Comparison of ENCODE assay signal across 22 cellular contexts in the genomic region with DNA sequence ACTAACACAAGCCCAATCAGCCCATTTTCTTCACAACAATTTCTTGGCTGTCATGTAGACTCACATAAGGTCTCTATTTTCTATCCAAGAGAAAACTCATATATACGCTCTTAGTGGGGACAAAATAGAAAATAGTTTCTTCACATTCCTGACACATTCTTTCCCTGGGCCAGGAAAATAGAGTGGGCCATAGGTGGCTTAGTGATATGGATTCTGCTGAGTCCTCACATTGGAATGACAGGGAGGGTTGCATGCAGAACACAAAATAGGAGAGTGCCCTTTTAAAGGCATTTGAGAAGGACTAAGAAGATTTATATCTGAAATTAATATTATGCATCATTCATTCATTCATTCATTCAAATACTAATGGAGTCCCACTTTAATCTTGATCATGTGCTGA.
A peak's percentile ranks its signal among the peaks of the same experiment; 100 is the strongest.
DNase-seq lines count a peak whose midpoint lies in the region; ATAC-seq, FAIRE-seq and TF ChIP-seq lines count a peak whose summit lies in the region.
"Had no signal": no experiment of that assay in that cellular context is flagged by ENCODE, and none has a peak within 500 bp of the region (broad histone marks: within the 10 kb centered on the region; RNA-seq: fewer than 3 reads in every experiment).

No MANE protein-coding gene starts in this region.

- H3K36me3 ChIP-seq in HepG2 (replicated peaks in 1 of 2; ENCODE audit: control insufficient read depth in 1 of 2, insufficient read depth in 2 of 2, low read length in 2 of 2) (no peaks in the 10 kb centered on the region), right lobe of liver (no peaks in the 10 kb centered on the region), astrocyte (ENCODE audit: insufficient read depth, low read length) (no peaks in the 10 kb centered on the region)
- H3K36me3 ChIP-seq: BE2C; BLaER1 treated with 17β-estradiol and CSF1 and Interleukin-3, amounts not matched to agents 10 nM and 100 nM; HAP-1 had no signal

- no peak for FAIRE-seq in HepG2 (lab: Jason Lieb, UNC)
- no peak for FAIRE-seq in astrocyte (lab: Jason Lieb, UNC)
- FAIRE-seq: A204.1, G401.6, GM12892, H54 had no signal

- H3K9me3 ChIP-seq in HepG2 (ENCODE audit: low read length) (no peaks in the 10 kb centered on the region), right lobe of liver (no peaks in the 10 kb centered on the region), astrocyte (ENCODE audit: insufficient read depth, low read depth, low read length) (no peaks in the 10 kb centered on the region)
- H3K9me3 ChIP-seq: BE2C; BLaER1 treated with 17β-estradiol and CSF1 and Interleukin-3, amounts not matched to agents 10 nM and 100 nM; HAP-1 had no signal

- no peaks in the 10 kb centered on the region for H3K79me2 ChIP-seq in HepG2 (ENCODE audit: insufficient read depth, low read length)
- no peaks in the 10 kb centered on the region for H3K79me2 ChIP-seq in astrocyte (ENCODE audit: insufficient read depth, low read length)

- H3K9ac ChIP-seq in HepG2 (ENCODE audit: insufficient read depth, low read depth, low read length): no peak overlapping the region
- H3K9ac ChIP-seq in astrocyte (ENCODE audit: low read length): no peak overlapping the region
- H3K9ac ChIP-seq: BLaER1 treated with 17β-estradiol and CSF1 and Interleukin-3, amounts not matched to agents 10 nM and 100 nM had no signal

- H3K27ac ChIP-seq in HepG2 (ENCODE audit: extremely low read length, insufficient read depth, low read length): no peak overlapping the region
- H3K27ac ChIP-seq in right lobe of liver: no peak overlapping the region
- no peak overlapping the region for H3K27ac ChIP-seq in astrocyte (ENCODE audit: low read depth, low read length)
- H3K27ac ChIP-seq: 22Rv1; BLaER1 treated with 17β-estradiol and CSF1 and Interleukin-3, amounts not matched to agents 10 nM and 100 nM had no signal

- ATAC-seq in HepG2: no peak
- no peak for ATAC-seq in right lobe of liver

- TF ChIP-seq POLR2A in HepG2 (IDR thresholded peaks at IDR 0.05; ENCODE audit: insufficient read depth in 1 of 2, low read depth in 2 of 2, low read length in 2 of 2): no peak
- TF ChIP-seq POLR2A in right lobe of liver (IDR thresholded peaks at IDR 0.05): no peak

- DNase-seq in HepG2 (ENCODE audit: low spot score): no peak
- DNase-seq in right lobe of liver: no peak
- DNase-seq in astrocyte (ENCODE audit: low read depth): no peak
- no peak for DNase-seq in stimulated activated CD4-positive, alpha-beta T cell treated with anti-CD3 and anti-CD28 coated beads, Interleukin-4, amount 100 ng/mL, for 24 hours
- DNase-seq in activated T-cell treated with anti-CD3 and anti-CD28 coated beads, Interleukin-2, amount 50 U/mL, for 48 hours: no peak
- DNase-seq: AML-193; BE2C; Calu3; CD4-positive, alpha-beta T cell; CD8-positive, alpha-beta memory T cell; DMS79 treated with DMSO at 0.1 percent for 48 hours; GOT3; HFFc6 had no signal

- 100% methylated on average over 1 of the region's 1 CpG for whole genome bisulfite sequencing in HepG2 (ENCODE audit: low lambda C conversion rate)
- WGBS in right lobe of liver (ENCODE audit: insufficient coverage, low coverage, low lambda C conversion rate, missing lambda C conversion rate): 100% methylated on average over 1 of the region's 1 CpG

- H3K4me1 ChIP-seq in HepG2 (ENCODE audit: insufficient read depth, low read length) (peaks cover 18% of the 10 kb centered on the region), right lobe of liver (no peaks in the 10 kb centered on the region), astrocyte (ENCODE audit: insufficient read depth, low read length) (no peaks in the 10 kb centered on the region)
- H3K4me1 ChIP-seq: BE2C; BLaER1 treated with 17β-estradiol and CSF1 and Interleukin-3, amounts not matched to agents 10 nM and 100 nM had no signal

- H2AFZ ChIP-seq in HepG2 (ENCODE audit: low read length) (no peak overlapping the region), astrocyte (ENCODE audit: low read depth, low read length) (no peak overlapping the region)

- H3K4me1 Mint-ChIP-seq in astrocyte (ENCODE audit: low read depth, unreplicated experiment): peaks cover 10% of the 10 kb centered on the region
- H3K4me1 Mint-ChIP-seq in nephron: peaks cover 44% of the 10 kb centered on the region
- H3K4me1 Mint-ChIP-seq: CD14-positive monocyte; CD8-positive, alpha-beta memory T cell had no signal

- in situ Hi-C loops in HepG2 (cut with HindIII; ENCODE audit: extremely low pct_ligation_motif_present, low pct_unique_long_range_greater_than_20kb): no loop called here

- TF ChIP-seq EP300 in HepG2 (IDR thresholded peaks at IDR 0.05; ENCODE audit: low read depth in 2 of 2, low read length in 2 of 2) (no peak), HepG2 (CRISPR knock-in tag; IDR thresholded peaks at IDR 0.05; ENCODE audit: borderline replicate concordance) (no peak)

- no TSS peak for BruUV-seq in HepG2 (replicated peaks; lab: Mats Ljungman, UMichigan)

- H3K4me3 Mint-ChIP-seq in astrocyte (ENCODE audit: unreplicated experiment) (no peak overlapping the region), nephron (no peak overlapping the region)
- H3K4me3 Mint-ChIP-seq: CD14-positive monocyte; CD4-positive, alpha-beta T cell; CD8-positive, alpha-beta memory T cell; HFFc6 had no signal

- H3K36me3 Mint-ChIP-seq in astrocyte (ENCODE audit: low read depth, unreplicated experiment) (peaks cover 2% of the 10 kb centered on the region), nephron (ENCODE audit: low read depth) (peaks cover 5% of the 10 kb centered on the region)
- H3K36me3 Mint-ChIP-seq: CD14-positive monocyte; CD8-positive, alpha-beta memory T cell had no signal

- no peak for TF ChIP-seq CTCF in HepG2 (CRISPR knock-in tag; IDR thresholded peaks at IDR 0.05)
- TF ChIP-seq CTCF in right lobe of liver (IDR thresholded peaks at IDR 0.05): no peak
- no peak for TF ChIP-seq CTCF in astrocyte (IDR thresholded peaks at IDR 0.05; ENCODE audit: insufficient read depth, low read depth, low read length)
- no peak for TF ChIP-seq CTCF in nephron (IDR thresholded peaks at IDR 0.05; ENCODE audit: unreplicated experiment in 3 of 3)

- CTCF ChIA-PET in HepG2 (lab: Yijun Ruan, JAX; ENCODE audit: low intra/inter-chr PET ratio, low total read pairs): no interaction called here

- H3K27me3 Mint-ChIP-seq in astrocyte (ENCODE audit: low read depth, unreplicated experiment) (no peaks in the 10 kb centered on the region), nephron (ENCODE audit: low read depth) (no peaks in the 10 kb centered on the region)
- H3K27me3 Mint-ChIP-seq: CD4-positive, alpha-beta T cell had no signal

- H3K27ac Mint-ChIP-seq in astrocyte (ENCODE audit: unreplicated experiment) (peak overlapping the region; percentile 79), nephron (peak overlapping the region in 2 of 3 experiments; percentile 30 to 74)
- H3K27ac Mint-ChIP-seq: CD14-positive monocyte; CD4-positive, alpha-beta T cell; CD8-positive, alpha-beta memory T cell; HFFc6 had no signal

- POLR2A ChIA-PET in HepG2 (lab: Yijun Ruan, JAX): interaction anchor here (1.0 to 2.2 kb wide), 6 partner anchors 8 to 208 kb away, joined by 4 to 19 read pairs (median 4); partner anchors contain the start of gene LYPLAL1

- H3K27me3 ChIP-seq in HepG2 (ENCODE audit: control insufficient read depth in 1 of 2, insufficient read depth in 2 of 2, low read length in 2 of 2) (no peaks in the 10 kb centered on the region), right lobe of liver (no peaks in the 10 kb centered on the region), astrocyte (ENCODE audit: insufficient read depth, low read length) (no peaks in the 10 kb centered on the region)
- H3K27me3 ChIP-seq: BE2C; BLaER1 treated with 17β-estradiol and CSF1 and Interleukin-3, amounts not matched to agents 10 nM and 100 nM had no signal

- H3K4me2 ChIP-seq in HepG2 (ENCODE audit: low read depth, low read length): no peak overlapping the region
- H3K4me2 ChIP-seq in astrocyte (ENCODE audit: low read length): no peak overlapping the region
- H3K4me2 ChIP-seq: BLaER1 treated with 17β-estradiol and CSF1 and Interleukin-3, amounts not matched to agents 10 nM and 100 nM had no signal

- intact Hi-C loops in HepG2 (cut with micrococcal nuclease; ENCODE audit: unreplicated experiment): loop anchor here (2.0 kb wide), 1 partner anchor 71 kb away; no protein-coding TSS in a partner anchor
- intact Hi-C loops in right lobe of liver (cut with DNase I): no loop called here

- H4K20me1 ChIP-seq in HepG2 (ENCODE audit: insufficient read depth, low read length) (no peaks in the 10 kb centered on the region), astrocyte (ENCODE audit: insufficient read depth, low read length) (no peaks in the 10 kb centered on the region)
- H4K20me1 ChIP-seq: BLaER1 treated with 17β-estradiol and CSF1 and Interleukin-3, amounts not matched to agents 10 nM and 100 nM had no signal

- H3K4me3 ChIP-seq in HepG2 (replicated peaks in 1 of 3; ENCODE audit: insufficient read depth in 1 of 3, low read depth in 2 of 3, low read length in 3 of 3) (no peak overlapping the region), right lobe of liver (no peak overlapping the region), astrocyte (ENCODE audit: insufficient read depth, low read depth, low read length) (no peak overlapping the region)
- H3K4me3 ChIP-seq: BLaER1 treated with 17β-estradiol and CSF1 and Interleukin-3, amounts not matched to agents 10 nM and 100 nM; HAP-1 had no signal

- H3K9me3 Mint-ChIP-seq in astrocyte (ENCODE audit: unreplicated experiment) (peaks cover 5% of the 10 kb centered on the region), nephron (peaks cover 3% of the 10 kb centered on the region)
- H3K9me3 Mint-ChIP-seq: CD4-positive, alpha-beta T cell had no signal

- no peak for TF ChIP-seq RAD21 in HepG2 (CRISPR knock-in tag; IDR thresholded peaks at IDR 0.05)

TF ChIP-seq in HepG2, 621 proteins besides CTCF, POLR2A, EP300 and RAD21:
- TF ChIP-seq MTA1 (CRISPR knock-in tag; IDR thresholded peaks at IDR 0.05; ENCODE audit: borderline replicate concordance): no peak
- no peak for TF ChIP-seq RBM22 (optimal IDR thresholded peaks at IDR 0.05; ENCODE audit: low read length)
- peak; percentile 11 to 51; a peak in 1 of 4 replicates for TF ChIP-seq MAFK (conservative IDR thresholded peaks at IDR 0.05 in 1 of 2, IDR thresholded peaks at IDR 0.05 in 1 of 2; ENCODE audit: low read length in 2 of 2)
- TF ChIP-seq ZNF24 (IDR thresholded peaks at IDR 0.05): peak; percentile 84; the same call in 1 of the 2 replicates
